ENCODE assay signal across 2 cellular contexts in genomic region chr17:59485018-59485417, GRCh38.
TF ChIP-seq lines count a peak whose summit lies in the region.

No MANE protein-coding gene starts in this region.

TF ChIP-seq in SK-N-SH, 30 proteins besides CTCF, POLR2A, EP300 and RAD21 (continued from another document):
- TF ChIP-seq CHD2 (IDR thresholded peaks at IDR 0.05; ENCODE audit: low read length, partially characterized antibody) (no peak), RFX5 (IDR thresholded peaks at IDR 0.05; ENCODE audit: low read length) (no peak)

TF ChIP-seq in K562, 482 proteins besides CTCF, POLR2A, EP300 and RAD21 (continued from another document):
- TF ChIP-seq MEIS2 (IDR thresholded peaks at IDR 0.05; ENCODE audit: partially characterized antibody): peak; percentile 18
